In the genomic region with DNA sequence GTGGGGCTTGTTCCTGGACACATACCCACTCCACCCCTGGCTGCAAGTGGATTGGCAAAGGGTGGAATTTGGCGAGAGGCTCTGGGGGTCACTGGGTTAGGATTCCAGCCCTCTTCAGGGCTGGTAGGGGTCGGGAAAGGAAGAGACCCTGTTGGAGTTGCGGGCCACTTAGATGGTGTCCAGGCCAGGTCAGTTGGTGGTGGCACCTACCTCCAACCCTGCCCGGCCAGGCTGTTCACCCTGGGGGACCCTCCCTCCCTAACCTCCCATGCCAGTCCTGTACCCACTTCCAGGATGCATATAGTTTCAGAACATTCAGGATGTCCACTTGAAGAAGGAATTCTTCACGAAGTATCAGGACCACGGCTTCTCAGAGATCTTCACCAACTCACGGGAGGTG, we compare ENCODE assay signal across 1 cellular context.
TF ChIP-seq lines count a peak whose summit lies in the region.

No MANE protein-coding gene starts in this region.

TF ChIP-seq in HepG2, 621 proteins besides CTCF, POLR2A, EP300 and RAD21:
- TF ChIP-seq ZNF614 (CRISPR knock-in tag; IDR thresholded peaks at IDR 0.05; ENCODE audit: borderline replicate concordance), result 0 out of 2 replicates have a peak, but pooled peaks have one; percentile 2
- TF ChIP-seq, protein P1, sequence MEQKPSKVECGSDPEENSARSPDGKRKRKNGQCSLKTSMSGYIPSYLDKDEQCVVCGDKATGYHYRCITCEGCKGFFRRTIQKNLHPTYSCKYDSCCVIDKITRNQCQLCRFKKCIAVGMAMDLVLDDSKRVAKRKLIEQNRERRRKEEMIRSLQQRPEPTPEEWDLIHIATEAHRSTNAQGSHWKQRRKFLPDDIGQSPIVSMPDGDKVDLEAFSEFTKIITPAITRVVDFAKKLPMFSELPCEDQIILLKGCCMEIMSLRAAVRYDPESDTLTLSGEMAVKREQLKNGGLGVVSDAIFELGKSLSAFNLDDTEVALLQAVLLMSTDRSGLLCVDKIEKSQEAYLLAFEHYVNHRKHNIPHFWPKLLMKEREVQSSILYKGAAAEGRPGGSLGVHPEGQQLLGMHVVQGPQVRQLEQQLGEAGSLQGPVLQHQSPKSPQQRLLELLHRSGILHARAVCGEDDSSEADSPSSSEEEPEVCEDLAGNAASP (CRISPR knock-in tag; IDR thresholded peaks at IDR 0.05; ENCODE audit: borderline replicate concordance), result no peak
- TF ChIP-seq MTA1 (CRISPR knock-in tag; IDR thresholded peaks at IDR 0.05; ENCODE audit: borderline replicate concordance), result 0 out of 2 replicates have a peak, but pooled peaks have one; percentile 6
- TF ChIP-seq, protein P2, sequence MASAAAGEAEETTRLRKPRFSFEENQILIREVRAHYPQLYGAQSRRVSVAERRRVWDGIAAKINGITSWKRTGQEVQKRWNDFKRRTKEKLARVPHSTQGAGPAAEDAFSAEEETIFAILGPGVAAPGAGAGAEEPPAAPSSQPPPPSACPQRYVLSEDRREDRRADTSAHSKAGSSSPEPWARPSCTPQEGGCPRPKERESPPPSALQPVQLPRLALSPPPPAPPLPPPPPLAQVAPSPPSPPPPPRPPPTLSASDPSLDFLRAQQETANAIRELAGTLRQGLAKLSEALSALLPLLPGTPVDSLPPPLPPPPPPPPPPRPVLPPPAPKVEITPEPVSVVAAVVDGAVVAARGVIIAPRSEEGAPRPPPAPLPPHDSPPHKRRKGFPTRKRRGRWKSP (CRISPR knock-in tag; IDR thresholded peaks at IDR 0.05), result no peak
- no peak for TF ChIP-seq MIER3 (CRISPR knock-in tag; IDR thresholded peaks at IDR 0.05; ENCODE audit: borderline replicate concordance)
- TF ChIP-seq POLR2AphosphoS5 (IDR thresholded peaks at IDR 0.05; ENCODE audit: low read depth, low read length), result no peak
- TF ChIP-seq HIVEP1 (CRISPR knock-in tag; IDR thresholded peaks at IDR 0.05), result no peak
- no peak for TF ChIP-seq HMG20A (CRISPR knock-in tag; IDR thresholded peaks at IDR 0.05; ENCODE audit: borderline replicate concordance)
- no peak for TF ChIP-seq PAWR (CRISPR knock-in tag; IDR thresholded peaks at IDR 0.05; ENCODE audit: borderline replicate concordance)
- no peak for TF ChIP-seq ZNF547 (CRISPR knock-in tag; IDR thresholded peaks at IDR 0.05)
- TF ChIP-seq ZBTB8A (CRISPR knock-in tag; IDR thresholded peaks at IDR 0.05; ENCODE audit: borderline replicate concordance, low read depth), result no peak
- TF ChIP-seq ZNF607 (CRISPR knock-in tag; IDR thresholded peaks at IDR 0.05; ENCODE audit: borderline replicate concordance), result 0 out of 2 replicates have a peak, but pooled peaks have one; percentile 14
